23 cellular contexts compared by ENCODE assay signal in genomic region chr19:38545596-38545995, GRCh38.
A peak's percentile ranks its signal among the peaks of the same experiment; 100 is the strongest.
DNase-seq lines count a peak whose midpoint lies in the region; ATAC-seq and TF ChIP-seq lines count a peak whose summit lies in the region.
"Had no signal": no experiment of that assay in that cellular context is flagged by ENCODE, and none has a peak within 500 bp of the region (broad histone marks: within the 10 kb centered on the region; RNA-seq: fewer than 3 reads in every experiment).

No MANE protein-coding gene starts in this region.

- H3K9me3 Mint-ChIP-seq in WTC11, result peaks cover 10% of the 10 kb centered on the region
- H3K9me3 Mint-ChIP-seq: activated naive CD8-positive, alpha-beta T cell treated with anti-CD3 and anti-CD28 coated beads, Interleukin-2, amount 50 U/mL, for 24 hours; natural killer cell had no signal

- H3K27ac Mint-ChIP-seq in T-helper 17 cell (peak overlapping the region; percentile 32), WTC11 (no peak overlapping the region)
- H3K27ac Mint-ChIP-seq: activated naive CD8-positive, alpha-beta T cell treated with anti-CD3 and anti-CD28 coated beads, Interleukin-2, amount 50 U/mL, for 24 hours; natural killer cell had no signal

- POLR2A ChIA-PET in WTC11 (lab: Charles Lee), result no interaction called here

- H3K4me1 Mint-ChIP-seq in T-helper 17 cell, result peaks cover 13% of the 10 kb centered on the region
- peaks cover 13% of the 10 kb centered on the region for H3K4me1 Mint-ChIP-seq in WTC11

- H3K4me3 Mint-ChIP-seq in T-helper 17 cell (no peak overlapping the region), WTC11 (no peak overlapping the region)
- H3K4me3 Mint-ChIP-seq: activated naive CD8-positive, alpha-beta T cell treated with anti-CD3 and anti-CD28 coated beads, Interleukin-2, amount 50 U/mL, for 24 hours; natural killer cell; stimulated activated naive B cell treated with anti-CD40 and anti-IgM and Interleukin-4, amounts not matched to agents 10 μg/mL and 1 μg/mL and 100 μg/mL, for 72 hours had no signal

- H3K27me3 Mint-ChIP-seq in T-helper 17 cell, result no peaks in the 10 kb centered on the region
- no peaks in the 10 kb centered on the region for H3K27me3 Mint-ChIP-seq in WTC11 (ENCODE audit: low read depth)
- H3K27me3 Mint-ChIP-seq: stimulated activated naive B cell treated with anti-CD40 and anti-IgM and Interleukin-4, amounts not matched to agents 10 μg/mL and 1 μg/mL and 100 μg/mL, for 72 hours had no signal

- CTCF ChIA-PET in WTC11 (lab: Charles Lee), result interaction anchor here (0.9 to 2.5 kb wide), 4 partner anchors 39 to 143 kb away, joined by 3 to 13 read pairs (median 6); partner anchors contain the start of genes EIF3K and FAM98C

- DNase-seq in AG10803 (ENCODE audit: low read depth) (peak; percentile 47), GM04504 (ENCODE audit: low read depth) (peak; percentile 10), T-helper 17 cell (no peak), iris pigment epithelial cell (ENCODE audit: low read depth) (peak; percentile 33), SIG-M5 (lab: John Stamatoyannopoulos, UW) (no peak), foreskin melanocyte (no peak), WTC11 (ENCODE audit: low spot score) (no peak)
- DNase-seq: activated CD4-positive, alpha-beta T cell treated with anti-CD3 and anti-CD28 coated beads, Interleukin-2, amount 50 U/mL, for 4 hours; activated gamma-delta T cell; activated naive CD8-positive, alpha-beta T cell treated with anti-CD3 and anti-CD28 coated beads, Interleukin-2, amount 50 U/mL, for 24 hours; body of pancreas; C1 segment of cervical spinal cord; effector CD4-positive, alpha-beta T cell; hypothalamus; midbrain; natural killer cell; NCI-H146; stimulated activated CD4-positive, alpha-beta T cell treated with anti-CD3 and anti-CD28 coated beads, Interleukin-4, amount 100 ng/mL, for 1 hour; stimulated activated naive B cell treated with anti-CD40 and anti-IgM and Interleukin-4, amounts not matched to agents 10 μg/mL and 1 μg/mL and 100 μg/mL, for 72 hours; uterus had no signal

- H3K9me3 ChIP-seq in T-helper 17 cell (ENCODE audit: control insufficient read depth, low read length, poor library complexity, severe bottlenecking), result no peaks in the 10 kb centered on the region
- H3K9me3 ChIP-seq: body of pancreas, gastroesophageal sphincter, uterus had no signal

- no peak for ATAC-seq in T-helper 17 cell
- ATAC-seq in GM21390 (IDR thresholded peaks at IDR 0.05; ENCODE audit: unreplicated experiment), result no peak
- no peak for ATAC-seq in WTC11
- ATAC-seq: activated naive CD8-positive, alpha-beta T cell treated with anti-CD3 and anti-CD28 coated beads, Interleukin-2, amount 50 U/mL, for 24 hours; body of pancreas; gastroesophageal sphincter; left ventricle myocardium superior; natural killer cell; stimulated activated naive B cell treated with anti-CD40 and anti-IgM and Interleukin-4, amounts not matched to agents 10 μg/mL and 1 μg/mL and 100 μg/mL, for 72 hours had no signal

- H3K4me3 ChIP-seq in AG10803 (ENCODE audit: low read length), result no peak overlapping the region
- H3K4me3 ChIP-seq: body of pancreas, gastroesophageal sphincter, uterus had no signal

- H3K36me3 Mint-ChIP-seq in T-helper 17 cell (ENCODE audit: low read depth) (no peaks in the 10 kb centered on the region), WTC11 (peaks cover 14% of the 10 kb centered on the region)
- H3K36me3 Mint-ChIP-seq: natural killer cell; stimulated activated naive B cell treated with anti-CD40 and anti-IgM and Interleukin-4, amounts not matched to agents 10 μg/mL and 1 μg/mL and 100 μg/mL, for 72 hours had no signal

- TF ChIP-seq CTCF in AG10803 (conservative IDR thresholded peaks at IDR 0.05; ENCODE audit: low read length) (no peak), WTC11 (IDR thresholded peaks at IDR 0.05) (no peak)

TF ChIP-seq in WTC11, 78 proteins besides CTCF, POLR2A, EP300 and RAD21 (continues in another document):
- TF ChIP-seq ZNF263 (CRISPR knock-in tag; IDR thresholded peaks at IDR 0.05; ENCODE audit: low read depth), result no peak
- no peak for TF ChIP-seq STAT6 (CRISPR knock-in tag; conservative IDR thresholded peaks at IDR 0.05; ENCODE audit: low read depth)
- no peak for TF ChIP-seq USF2 (CRISPR knock-in tag; IDR thresholded peaks at IDR 0.05)
- no peak for TF ChIP-seq ZNF281 (CRISPR knock-in tag; IDR thresholded peaks at IDR 0.05)
- TF ChIP-seq HMGA2 (CRISPR knock-in tag; IDR thresholded peaks at IDR 0.05), result no peak
- TF ChIP-seq TCF7 (CRISPR knock-in tag; IDR thresholded peaks at IDR 0.05; ENCODE audit: low read depth), result no peak
- TF ChIP-seq ETV6 (CRISPR knock-in tag; IDR thresholded peaks at IDR 0.05), result no peak
- no peak for TF ChIP-seq NR1H2 (CRISPR knock-in tag; IDR thresholded peaks at IDR 0.05)
- no peak for TF ChIP-seq ATF1 (CRISPR knock-in tag; IDR thresholded peaks at IDR 0.05)
- TF ChIP-seq CREM (CRISPR knock-in tag; IDR thresholded peaks at IDR 0.05), result no peak
- no peak for TF ChIP-seq MYBL2 (CRISPR knock-in tag; IDR thresholded peaks at IDR 0.05)
- TF ChIP-seq ZNF416 (CRISPR knock-in tag; IDR thresholded peaks at IDR 0.05), result no peak
- no peak for TF ChIP-seq EMX1 (CRISPR knock-in tag; IDR thresholded peaks at IDR 0.05)
- no peak for TF ChIP-seq CBFB (CRISPR knock-in tag; IDR thresholded peaks at IDR 0.05; ENCODE audit: low read depth)
- TF ChIP-seq FOXJ3 (CRISPR knock-in tag; IDR thresholded peaks at IDR 0.05; ENCODE audit: borderline replicate concordance), result no peak
- no peak for TF ChIP-seq ZNF423 (CRISPR knock-in tag; IDR thresholded peaks at IDR 0.05)

Comparison
In these comparisons a context has a peak if more than half of its experiments do, and no peak if none do; other contexts are left out.
1. DNase-seq: peak in AG10803 (single experiment), GM04504 (single experiment) and iris pigment epithelial cell (single experiment); none in T-helper 17 cell (0 of 3), SIG-M5 (single experiment), foreskin melanocyte (single experiment) and WTC11 (single experiment).